In genomic region chr2:156590313-156590712, GRCh38 we compare ENCODE assay signal across 16 cellular contexts.
DNase-seq lines count a peak whose midpoint lies in the region; ATAC-seq, FAIRE-seq and TF ChIP-seq lines count a peak whose summit lies in the region.
"Had no signal": no experiment of that assay in that cellular context is flagged by ENCODE, and none has a peak within 500 bp of the region (broad histone marks: within the 10 kb centered on the region; RNA-seq: fewer than 3 reads in every experiment).

No MANE protein-coding gene starts in this region.

- DNase-seq in NCI-H526 (lab: John Stamatoyannopoulos, UW) = peak; percentile 65 to 74
- no peak for DNase-seq in astrocyte (ENCODE audit: low read depth)
- no peak for DNase-seq in mesenchymal stem cell
- no peak for DNase-seq in urothelium cell line (ENCODE audit: low spot score)
- DNase-seq in HuH-7 (ENCODE audit: low spot score) = no peak
- DNase-seq in GM13976 (ENCODE audit: low spot score) = no peak
- DNase-seq in stimulated activated CD4-positive, alpha-beta T cell treated with anti-CD3 and anti-CD28 coated beads, Interleukin-15, amount 100 ng/mL, for 24 hours = no peak
- DNase-seq: BE2C, DMS79, H9 had no signal

- H3K4me2 ChIP-seq in astrocyte (ENCODE audit: low read length) = no peak overlapping the region
- no peak overlapping the region for H3K4me2 ChIP-seq in mesenchymal stem cell (ENCODE audit: low read length, poor library complexity, severe bottlenecking)
- H3K4me2 ChIP-seq: A549, GM23338 had no signal

- H2AFZ ChIP-seq in astrocyte (ENCODE audit: low read depth, low read length) (no peak overlapping the region), mesenchymal stem cell (ENCODE audit: low read depth, low read length) (no peak overlapping the region)
- H2AFZ ChIP-seq: GM23338 had no signal

- H2BK12ac ChIP-seq in mesenchymal stem cell (ENCODE audit: low read length in 2 of 2) = no peak overlapping the region

- H2BK15ac ChIP-seq in mesenchymal stem cell (ENCODE audit: low read depth, poor library complexity, severe bottlenecking) = no peak overlapping the region

- no peak overlapping the region for H2BK5ac ChIP-seq in mesenchymal stem cell (ENCODE audit: low read depth, low read length, poor library complexity, severe bottlenecking)

- no peaks in the 10 kb centered on the region for H3K27me3 Mint-ChIP-seq in astrocyte (ENCODE audit: low read depth, unreplicated experiment)
- H3K27me3 Mint-ChIP-seq: CD4-positive, alpha-beta memory T cell had no signal

- H2BK120ac ChIP-seq in mesenchymal stem cell (ENCODE audit: low read depth, low read length) = no peak overlapping the region

- no peak overlapping the region for H3K4me3 Mint-ChIP-seq in astrocyte (ENCODE audit: unreplicated experiment)
- H3K4me3 Mint-ChIP-seq: CD4-positive, alpha-beta memory T cell; GM23338; H9 had no signal

- no peak overlapping the region for H2AK5ac ChIP-seq in mesenchymal stem cell (ENCODE audit: low read length, severe bottlenecking)

- H3K23ac ChIP-seq in mesenchymal stem cell (ENCODE audit: low read length in 2 of 2) = no peak overlapping the region

- H3K36me3 Mint-ChIP-seq in astrocyte (ENCODE audit: low read depth, unreplicated experiment) = no peaks in the 10 kb centered on the region

- no peak overlapping the region for H3K27ac ChIP-seq in astrocyte (ENCODE audit: low read depth, low read length)
- H3K27ac ChIP-seq in mesenchymal stem cell (ENCODE audit: low read length, poor library complexity, severe bottlenecking) = no peak overlapping the region
- H3K27ac ChIP-seq: A549, C4-2B had no signal

- H3K9ac ChIP-seq in astrocyte (ENCODE audit: low read length) = no peak overlapping the region
- H3K9ac ChIP-seq in mesenchymal stem cell (ENCODE audit: low read length) = peak overlapping the region; percentile 49

- no peak overlapping the region for H3K4me3 ChIP-seq in astrocyte (ENCODE audit: insufficient read depth, low read depth, low read length)
- H3K4me3 ChIP-seq in mesenchymal stem cell (ENCODE audit: insufficient read depth in 1 of 2, low read depth in 1 of 2, low read length in 2 of 2) = no peak overlapping the region
- H3K4me3 ChIP-seq: A549, GM23338 had no signal

- in situ Hi-C loops in GM13976 (cut with MboI; ENCODE audit: low sequenced_read_pairs, unreplicated experiment) = loop anchor here (25.0 kb wide), 1 partner anchor 597 kb away; no protein-coding TSS in a partner anchor

- no peaks in the 10 kb centered on the region for H3K9me3 ChIP-seq in astrocyte (ENCODE audit: insufficient read depth, low read depth, low read length)
- H3K9me3 ChIP-seq in mesenchymal stem cell (ENCODE audit: control insufficient read depth, low read length) = no peaks in the 10 kb centered on the region
- H3K9me3 ChIP-seq: A549, BE2C had no signal

- no CpG with 5 or more reads among the region's 1 CpG for WGBS in mesenchymal stem cell

- H3K4me1 ChIP-seq in astrocyte (ENCODE audit: insufficient read depth, low read length) (no peaks in the 10 kb centered on the region), mesenchymal stem cell (ENCODE audit: control insufficient read depth, insufficient read depth, low read depth, low read length) (no peaks in the 10 kb centered on the region)
- H3K4me1 ChIP-seq: A549, BE2C had no signal

- H4K8ac ChIP-seq in mesenchymal stem cell (ENCODE audit: low read length) = no peak overlapping the region

- no peaks in the 10 kb centered on the region for H3K9me3 Mint-ChIP-seq in astrocyte (ENCODE audit: unreplicated experiment)
- H3K9me3 Mint-ChIP-seq: CD4-positive, alpha-beta memory T cell; GM23338; H9 had no signal

- no peak for ATAC-seq in GM18502 (IDR thresholded peaks at IDR 0.05; ENCODE audit: poor library complexity, unreplicated experiment)

- peak; percentile 23 for FAIRE-seq in astrocyte (lab: Jason Lieb, UNC)
- peak; percentile 44 for FAIRE-seq in urothelium cell line (lab: Jason Lieb, UNC)
- FAIRE-seq: A549, HTR-8/SVneo had no signal

- H3K27ac Mint-ChIP-seq in astrocyte (ENCODE audit: unreplicated experiment) = no peak overlapping the region
- H3K27ac Mint-ChIP-seq: GM23338 had no signal

- H4K20me1 ChIP-seq in astrocyte (ENCODE audit: insufficient read depth, low read length) = no peaks in the 10 kb centered on the region

- no peaks in the 10 kb centered on the region for H3K4me1 Mint-ChIP-seq in astrocyte (ENCODE audit: low read depth, unreplicated experiment)

- H3K79me1 ChIP-seq in mesenchymal stem cell (replicated peaks; ENCODE audit: low read length, poor library complexity, severe bottlenecking) = no peaks in the 10 kb centered on the region

- H3K27me3 ChIP-seq in astrocyte (ENCODE audit: insufficient read depth, low read length) (no peaks in the 10 kb centered on the region), mesenchymal stem cell (ENCODE audit: control insufficient read depth in 1 of 2, insufficient read depth in 1 of 2, low read length in 2 of 2) (no peaks in the 10 kb centered on the region)
- H3K27me3 ChIP-seq: BE2C had no signal

- H3K36me3 ChIP-seq in astrocyte (ENCODE audit: insufficient read depth, low read length) (no peaks in the 10 kb centered on the region), mesenchymal stem cell (ENCODE audit: control insufficient read depth in 1 of 2, insufficient read depth in 2 of 2, low read depth in 1 of 2, low read length in 2 of 2) (peaks cover 0 to 9% of the 10 kb centered on the region in 2 experiments)
- H3K36me3 ChIP-seq: BE2C had no signal

- no peak for TF ChIP-seq CTCF in astrocyte (IDR thresholded peaks at IDR 0.05; ENCODE audit: insufficient read depth, low read depth, low read length)
- TF ChIP-seq CTCF in GM13976 (IDR thresholded peaks at IDR 0.05; ENCODE audit: borderline replicate concordance, control extremely low read depth, extremely low read depth, insufficient read depth, missing control alignments) = no peak

- H3K18ac ChIP-seq in mesenchymal stem cell (ENCODE audit: low read depth in 1 of 2, low read length in 2 of 2) = no peak overlapping the region

- H3K14ac ChIP-seq in mesenchymal stem cell (ENCODE audit: low read length in 2 of 2) = no peak overlapping the region

- H3K79me2 ChIP-seq in astrocyte (ENCODE audit: insufficient read depth, low read length) = no peaks in the 10 kb centered on the region

- no peak overlapping the region for H3K4ac ChIP-seq in mesenchymal stem cell (ENCODE audit: low read depth in 1 of 2, low read length in 2 of 2)

- no peak overlapping the region for H4K91ac ChIP-seq in mesenchymal stem cell (ENCODE audit: low read length)

Comparison
In these comparisons a context has a peak if more than half of its experiments do, and no peak if none do; other contexts are left out.
1. DNase-seq: peak in NCI-H526 (2 of 2); none in astrocyte (single experiment), mesenchymal stem cell (single experiment), urothelium cell line (single experiment), HuH-7 (single experiment), GM13976 (single experiment) and stimulated activated CD4-positive, alpha-beta T cell treated with anti-CD3 and anti-CD28 coated beads, Interleukin-15, amount 100 ng/mL, for 24 hours (single experiment).